Comparison of ENCODE assay signal across 8 cellular contexts in genomic region chr2:24792874-24793751, GRCh38. TPM values are rescaled to one million over a fixed set of nuclear protein-coding genes. Genes with fewer than 3 reads are reported as not detected.
A peak's percentile ranks its signal among the peaks of the same experiment; 100 is the strongest.
DNase-seq lines count a peak whose midpoint lies in the region; ATAC-seq and TF ChIP-seq lines count a peak whose summit lies in the region.

Gene CENPO, plus strand, starts transcription at chr2:24793425. Its CDS starts 495 bp downstream, at chr2:24793920.
Gene PTRHD1, minus strand, starts transcription at chr2:24793391. Its CDS starts 14 bp downstream, at chr2:24793377.

- TF ChIP-seq CTCF in liver (IDR thresholded peaks at IDR 0.05; ENCODE audit: low read depth, low read length, missing input control), result peak; percentile 80

- peak within 1 kb of the TSS; percentile 85 to 97 for H3K4me3 ChIP-seq in CD4-positive, alpha-beta memory T cell (ENCODE audit: low read length in 2 of 2)
- peak within 1 kb of the TSS; percentile 74 to 82 (median 78) for H3K4me3 ChIP-seq in liver (ENCODE audit: low read depth in 1 of 3, low read length in 3 of 3)

- peaks cover 8 to 12% of the 10 kb centered on the region in 2 donors for H3K36me3 Mint-ChIP-seq in CD4-positive, alpha-beta memory T cell

- H3K36me3 ChIP-seq in CD4-positive, alpha-beta memory T cell (ENCODE audit: insufficient read depth, low read length), result no peaks in the 10 kb centered on the region
- peaks cover 0 to 5% (median 2%) of the 10 kb centered on the region in 4 donors for H3K36me3 ChIP-seq in liver (ENCODE audit: control insufficient read depth in 4 of 4, insufficient read depth in 3 of 4, low read depth in 1 of 4, low read length in 3 of 4)

- no peaks in the 10 kb centered on the region for H3K9me3 ChIP-seq in CD4-positive, alpha-beta memory T cell (ENCODE audit: control insufficient read depth in 1 of 2, low read length in 2 of 2)
- no peaks in the 10 kb centered on the region for H3K9me3 ChIP-seq in liver (ENCODE audit: control insufficient read depth in 4 of 4, low read length in 3 of 4)

- peaks cover 17% of the 10 kb centered on the region for H3K4me1 ChIP-seq in CD4-positive, alpha-beta memory T cell (ENCODE audit: insufficient read depth, low read length)
- H3K4me1 ChIP-seq in liver (ENCODE audit: control insufficient read depth in 4 of 4, insufficient read depth in 4 of 4, low read length in 3 of 4), result peaks cover 0 to 15% (median 13%) of the 10 kb centered on the region in 4 donors

- peak within 1 kb of the TSS; percentile 98 to 100 (median 99) for H3K27ac Mint-ChIP-seq in CD4-positive, alpha-beta memory T cell

- WGBS in liver, result under 1% methylated on average over 72 of the region's 72 CpGs

- peaks cover 10 to 25% (median 17%) of the 10 kb centered on the region in 4 donors for H3K4me1 Mint-ChIP-seq in CD4-positive, alpha-beta memory T cell

- no peaks in the 10 kb centered on the region for H3K9me3 Mint-ChIP-seq in CD4-positive, alpha-beta memory T cell

- TF ChIP-seq RAD21 in liver (IDR thresholded peaks at IDR 0.05), result peak; percentile 71 to 80

- peak; percentile 96 to 98 (median 97) for DNase-seq in CD4-positive, alpha-beta memory T cell
- DNase-seq in NCI-H82 (lab: John Stamatoyannopoulos, UW) (peak; percentile 98), dermis microvascular lymphatic vessel endothelial cell (ENCODE audit: low read depth in 2 of 2) (peak; percentile 89 to 96)
- DNase-seq in activated CD4-positive, alpha-beta T cell treated with anti-CD3 and anti-CD28 coated beads, Interleukin-2, amount 50 U/mL, for 48 hours, result peak; percentile 92 to 95
- peak; percentile 96 for DNase-seq in stimulated activated CD4-positive, alpha-beta T cell treated with anti-CD3 and anti-CD28 coated beads, Interleukin-4, amount 100 ng/mL, for 24 hours

- H3K27me3 Mint-ChIP-seq in CD4-positive, alpha-beta memory T cell, result no peaks in the 10 kb centered on the region

- POLR2A ChIA-PET in CD4-positive, alpha-beta memory T cell (lab: Charles Lee; ENCODE audit: partially characterized antibody), result interaction anchor here (0.7 to 2.0 kb wide), 23 partner anchors 9 to 1553 kb away, joined by 3 to 20 read pairs (median 4); partner anchors contain the start of genes ITSN2, NCOA1, SELENOI and WDCP

- H3K27ac ChIP-seq in CD4-positive, alpha-beta memory T cell (ENCODE audit: low read depth, low read length), result peak within 1 kb of the TSS; percentile 93
- peak within 1 kb of the TSS; percentile 99 for H3K27ac ChIP-seq in liver (ENCODE audit: low read depth in 1 of 2, low read length in 2 of 2)

- H3K4me3 Mint-ChIP-seq in CD4-positive, alpha-beta memory T cell, result peak within 1 kb of the TSS; percentile 94 to 99 (median 96)

- peak within 1 kb of the TSS; percentile 76 to 84 for H3K9ac ChIP-seq in liver (ENCODE audit: low read depth in 1 of 2, low read length in 2 of 2)

- ATAC-seq in GM19438 (IDR thresholded peaks at IDR 0.05; ENCODE audit: low read depth, unreplicated experiment) (peak; percentile 87), HG03575 (IDR thresholded peaks at IDR 0.05; ENCODE audit: extremely low read depth, insufficient number of reproducible peaks, low FRiP score, unreplicated experiment) (peak; percentile 65)

- CTCF ChIA-PET in CD4-positive, alpha-beta memory T cell (lab: Charles Lee; ENCODE audit: partially characterized antibody), result interaction anchor here (1.0 to 2.0 kb wide), 5 partner anchors 12 to 180 kb away, joined by 3 to 8 read pairs (median 4); no protein-coding TSS in a partner anchor

- intact Hi-C loops in CD4-positive, alpha-beta memory T cell (cut with micrococcal nuclease), result loop anchor here (1.0 to 5.0 kb wide), 5 partner anchors 128 to 716 kb away; partner anchors contain the start of genes ADCY3, DNAJC27, ITSN2 and NCOA1

- H3K27me3 ChIP-seq in CD4-positive, alpha-beta memory T cell (ENCODE audit: insufficient read depth, low read length), result no peaks in the 10 kb centered on the region
- H3K27me3 ChIP-seq in liver (ENCODE audit: control insufficient read depth in 4 of 4, insufficient read depth in 4 of 4, low read length in 3 of 4), result no peaks in the 10 kb centered on the region

TF ChIP-seq in liver, 16 proteins besides CTCF, POLR2A, EP300 and RAD21:
- TF ChIP-seq HNF4A (conservative IDR thresholded peaks at IDR 0.05), result peak; percentile 33 to 60
- no peak for TF ChIP-seq EGR1 (IDR thresholded peaks at IDR 0.05; ENCODE audit: low read depth in 2 of 2)
- TF ChIP-seq TAF1 (conservative IDR thresholded peaks at IDR 0.05), result peak; percentile 64
- no peak for TF ChIP-seq HNF4G (IDR thresholded peaks at IDR 0.05)
- TF ChIP-seq SP1 (IDR thresholded peaks at IDR 0.05), result peak; percentile 75
- TF ChIP-seq RXRA (IDR thresholded peaks at IDR 0.05), result peak in 1 of 2 donors; percentile 20
- TF ChIP-seq REST (IDR thresholded peaks at IDR 0.05), result peak; percentile 63
- TF ChIP-seq MAX (IDR thresholded peaks at IDR 0.05), result peak; percentile 63
- peak; percentile 72 for TF ChIP-seq ZBTB33 (IDR thresholded peaks at IDR 0.05)
- TF ChIP-seq FOXA1 (IDR thresholded peaks at IDR 0.05), result no peak
- TF ChIP-seq NR2F2 (IDR thresholded peaks at IDR 0.05), result peak; percentile 26
- no peak for TF ChIP-seq FOXA2 (IDR thresholded peaks at IDR 0.05)
- TF ChIP-seq GABPA (IDR thresholded peaks at IDR 0.05 in 1 of 2, conservative IDR thresholded peaks at IDR 0.05 in 1 of 2), result peak in 1 of 2 donors; percentile 80
- no peak for TF ChIP-seq ATF3 (IDR thresholded peaks at IDR 0.05)
- TF ChIP-seq YY1 (IDR thresholded peaks at IDR 0.05), result peak; percentile 100
- TF ChIP-seq JUND (IDR thresholded peaks at IDR 0.05), result peak; percentile 20 to 49

RNA-seq across cellular contexts. Expression of gene CENPO, which starts in this region (rescaled TPM):
- total RNA-seq in CD4-positive, alpha-beta memory T cell, result 1 to 10 TPM; 4.6 to 6.1 TPM
- polyA plus RNA-seq in CD4-positive, alpha-beta memory T cell, result 1 to 10 TPM; 1.6 to 2.5 TPM
- total RNA-seq in dermis microvascular lymphatic vessel endothelial cell (9.2 and 12.5 TPM in 2 replicates), liver (10 to 100 TPM in 1 of 2 donors, 1 to 10 TPM in 1; 3.3 to 17.8 TPM)
- 1 to 10 TPM; 2.2 to 3.2 TPM for polyA plus RNA-seq in liver

RNA-seq across cellular contexts. Expression of gene PTRHD1, which starts in this region (rescaled TPM):
- total RNA-seq in CD4-positive, alpha-beta memory T cell, result 10 to 100 TPM; 12.0 to 12.8 TPM
- polyA plus RNA-seq in CD4-positive, alpha-beta memory T cell, result 10 to 100 TPM; 48.6 to 52.1 TPM
- total RNA-seq in dermis microvascular lymphatic vessel endothelial cell (36.7 and 37.6 TPM in 2 replicates), liver (10 to 100 TPM in 1 of 2 donors, 1 to 10 TPM in 1; 9.9 to 29.7 TPM)
- 10 to 100 TPM; 11.7 to 50.9 TPM for polyA plus RNA-seq in liver

Comparison
In these comparisons a context has a peak if more than half of its experiments do, and no peak if none do; other contexts are left out.
1. Peak in every context shown above with its lines: DNase-seq, ATAC-seq, H3K4me3 ChIP-seq and H3K27ac ChIP-seq.